10 cellular contexts compared by ENCODE assay signal in genomic region chr21:41726970-41727783, GRCh38. TPM values are rescaled to one million over a fixed set of nuclear protein-coding genes. Genes with fewer than 3 reads are reported as not detected.
DNase-seq lines count a peak whose midpoint lies in the region; ATAC-seq and TF ChIP-seq lines count a peak whose summit lies in the region.
"Had no signal": no experiment of that assay in that cellular context is flagged by ENCODE, and none has a peak within 500 bp of the region (broad histone marks: within the 10 kb centered on the region; RNA-seq: fewer than 3 reads in every experiment).

No MANE protein-coding gene starts in this region.

- peaks cover 8% of the 10 kb centered on the region for H3K4me1 ChIP-seq in A673 (ENCODE audit: insufficient read depth, low read length, poor library complexity, severe bottlenecking)
- 0 out of 2 replicates have a peak, but pooled peaks cover 5% of the 10 kb centered on the region for H3K4me1 ChIP-seq in IMR-90 (ENCODE audit: control insufficient read depth, insufficient read depth, low read length)
- no peaks in the 10 kb centered on the region for H3K4me1 ChIP-seq in lower lobe of right lung
- H3K4me1 ChIP-seq: BE2C had no signal

- POLR2A ChIA-PET in A673 (lab: Charles Lee; ENCODE audit: low non-redundant PET) (no interaction called here), IMR-90 (lab: Charles Lee; ENCODE audit: unreplicated experiment) (no interaction called here)

- H3K4ac ChIP-seq in IMR-90 (ENCODE audit: low read depth, low read length), result peak overlapping the region; percentile 40

- no peak overlapping the region; the same call in 2 of the 3 replicates for H2BK15ac ChIP-seq in IMR-90 (ENCODE audit: low read depth, low read length)

- no peak for TF ChIP-seq CTCF in A673 (conservative IDR thresholded peaks at IDR 0.05; ENCODE audit: low read depth, low read length)
- no peak for TF ChIP-seq CTCF in IMR-90 (conservative IDR thresholded peaks at IDR 0.05; ENCODE audit: low read depth, low read length)
- no peak for TF ChIP-seq CTCF in chondrocyte (IDR thresholded peaks at IDR 0.05)
- TF ChIP-seq CTCF in lower lobe of right lung (IDR thresholded peaks at IDR 0.05), result no peak

- BruUV-seq in A673 (replicated peaks; lab: Mats Ljungman, UMichigan), result no TSS peak
- no TSS peak for BruUV-seq in IMR-90 (replicated peaks; lab: Mats Ljungman, UMichigan)

- H3K9me1 ChIP-seq in IMR-90 (ENCODE audit: insufficient read depth, low read length), result peaks cover 6% of the 10 kb centered on the region

- H3K36me3 Mint-ChIP-seq in chondrocyte (ENCODE audit: low read depth) (peaks cover 1% of the 10 kb centered on the region), immature natural killer cell (no peaks in the 10 kb centered on the region)

- no peak overlapping the region for H2AK5ac ChIP-seq in IMR-90 (ENCODE audit: low read depth, low read length)

- 48% methylated on average over 12 of the region's 24 CpGs; no CpG with 5 or more reads in 1 of the 2 experiments for WGBS in IMR-90 (ENCODE audit: extremely low coverage in 2 of 2, insufficient read length in 1 of 2), 2 experiments

- H3K9me3 Mint-ChIP-seq in chondrocyte (ENCODE audit: low read depth) (peaks cover 9% of the 10 kb centered on the region), immature natural killer cell (no peaks in the 10 kb centered on the region)

- H3K27ac Mint-ChIP-seq in chondrocyte (ENCODE audit: unreplicated experiment) (peak overlapping the region; percentile 90), immature natural killer cell (no peak overlapping the region)

- H3K27me3 ChIP-seq in A673 (replicated peaks; ENCODE audit: insufficient read depth, low read depth, low read length, poor library complexity), result no peaks in the 10 kb centered on the region
- H3K27me3 ChIP-seq in IMR-90 (ENCODE audit: control insufficient read depth, insufficient read depth, low read length), result peaks cover 15% of the 10 kb centered on the region
- peaks cover 34% of the 10 kb centered on the region for H3K27me3 ChIP-seq in lower lobe of right lung (ENCODE audit: low read depth)
- H3K27me3 ChIP-seq: BE2C had no signal

- H3K27me3 Mint-ChIP-seq in chondrocyte (ENCODE audit: low read depth), result no peaks in the 10 kb centered on the region
- H3K27me3 Mint-ChIP-seq in immature natural killer cell (ENCODE audit: low read depth in 3 of 3), result peaks cover 3 to 8% (median 5%) of the 10 kb centered on the region in 3 donors

- no peak for TF ChIP-seq POLR2A in IMR-90 (IDR thresholded peaks at IDR 0.05; ENCODE audit: low read depth, low read length)

- H2AFZ ChIP-seq in IMR-90 (replicated peaks; ENCODE audit: low read length, poor library complexity), result peak overlapping the region; percentile 77

- H3K9me3 ChIP-seq in A673 (ENCODE audit: low read depth, low read length, poor library complexity, severe bottlenecking) (no peaks in the 10 kb centered on the region), IMR-90 (ENCODE audit: control insufficient read depth, insufficient read depth, low read length) (no peaks in the 10 kb centered on the region; the same call in 1 of the 2 replicates), lower lobe of right lung (no peaks in the 10 kb centered on the region)
- H3K9me3 ChIP-seq: BE2C had no signal

- DNase-seq in A673 (ENCODE audit: low spot score) (peak; percentile 52), IMR-90 (peak; percentile 42), chondrocyte (ENCODE audit: low spot score) (peak; percentile 90), lower lobe of right lung (no peak), immature natural killer cell (no peak)
- no peak for DNase-seq in stimulated activated naive CD4-positive, alpha-beta T cell treated with Interleukin-2 at 50 U/mL for 16 hours (lab: John Stamatoyannopoulos, UW)
- DNase-seq: activated T-cell treated with anti-CD3 and anti-CD28 coated beads for 4 hours, BE2C had no signal

- H3K9ac ChIP-seq in IMR-90 (ENCODE audit: low read depth, low read length), result no peak overlapping the region

- ATAC-seq in IMR-90 (ENCODE audit: low read depth) (peak; percentile 74), lower lobe of right lung (peak; percentile 61 to 62), GM18502 (IDR thresholded peaks at IDR 0.05; ENCODE audit: poor library complexity, unreplicated experiment) (no peak), GM21737 (IDR thresholded peaks at IDR 0.05; ENCODE audit: unreplicated experiment) (no peak)

- no peak overlapping the region for H2BK5ac ChIP-seq in IMR-90 (ENCODE audit: low read depth, low read length, poor library complexity, severe bottlenecking)

- no peak overlapping the region for H4K5ac ChIP-seq in IMR-90 (ENCODE audit: low read depth, low read length)

- intact Hi-C loops in A673 (cut with micrococcal nuclease; ENCODE audit: unreplicated experiment), result no loop called here
- intact Hi-C loops in IMR-90 (cut with micrococcal nuclease), result no loop called here
- intact Hi-C loops in lower lobe of right lung (cut with DNase I), result no loop called here

- no peak overlapping the region for H3K4me2 ChIP-seq in IMR-90 (ENCODE audit: low read depth, low read length)

- H2BK20ac ChIP-seq in IMR-90 (ENCODE audit: low read depth, low read length), result no peak overlapping the region

- H3K36me3 ChIP-seq in A673 (ENCODE audit: insufficient read depth, low read length, poor library complexity, severe bottlenecking), result no peaks in the 10 kb centered on the region
- H3K36me3 ChIP-seq in IMR-90 (ENCODE audit: control insufficient read depth, insufficient read depth, low read length), result no peaks in the 10 kb centered on the region
- no peaks in the 10 kb centered on the region for H3K36me3 ChIP-seq in lower lobe of right lung
- H3K36me3 ChIP-seq: BE2C had no signal

- peak overlapping the region; percentile 51; the same call in 1 of the 2 replicates for H4K91ac ChIP-seq in IMR-90 (ENCODE audit: insufficient read depth, low read depth, low read length)

- H3K27ac ChIP-seq in A673 (ENCODE audit: low read depth, low read length, poor library complexity, severe bottlenecking) (no peak overlapping the region), IMR-90 (ENCODE audit: insufficient read depth, low read length) (no peak overlapping the region), lower lobe of right lung (no peak overlapping the region)

- peak overlapping the region in 1 of 2 experiments; percentile 61; a peak in 2 of 4 replicates for H4K8ac ChIP-seq in IMR-90 (ENCODE audit: low read depth in 2 of 2, low read length in 2 of 2)

- H3K14ac ChIP-seq in IMR-90 (replicated peaks; ENCODE audit: low read depth, low read length), result 0 out of 2 replicates have a peak overlapping the region, but pooled peaks have one; percentile 37

- dilution Hi-C loops in IMR-90 (cut with HindIII; ENCODE audit: low sequenced_read_pairs, unreplicated experiment), result no loop called here

- no peak overlapping the region for H3K18ac ChIP-seq in IMR-90 (ENCODE audit: low read depth, low read length)

- H2AK9ac ChIP-seq in IMR-90 (replicated peaks; ENCODE audit: low read depth, low read length, poor library complexity), result peak overlapping the region; percentile 60

- no peaks in the 10 kb centered on the region for H3K79me1 ChIP-seq in IMR-90 (ENCODE audit: low read depth in 1 of 2, low read length in 2 of 2)

- CTCF ChIA-PET in A673 (lab: Charles Lee) (no interaction called here), IMR-90 (lab: Yijun Ruan, JAX) (no interaction called here)

- no peaks in the 10 kb centered on the region for H4K20me1 ChIP-seq in IMR-90 (ENCODE audit: insufficient read depth, low read length)

- H2BK120ac ChIP-seq in IMR-90 (ENCODE audit: low read depth, low read length), result peak overlapping the region; percentile 61; the same call in 1 of the 2 replicates

- no peak overlapping the region for H3K56ac ChIP-seq in IMR-90 (ENCODE audit: extremely low read depth, insufficient read depth, low read length)

- no peak for TF ChIP-seq RAD21 in IMR-90 (IDR thresholded peaks at IDR 0.05; ENCODE audit: low read length)

- H3K23ac ChIP-seq in IMR-90 (ENCODE audit: low read depth, low read length), result no peak overlapping the region

- H3K4me3 ChIP-seq in A673 (ENCODE audit: low read depth, low read length, poor library complexity, severe bottlenecking) (no peak overlapping the region), IMR-90 (ENCODE audit: insufficient read depth, low read depth, low read length) (no peak overlapping the region), lower lobe of right lung (no peak overlapping the region)

- H3K4me1 Mint-ChIP-seq in chondrocyte (ENCODE audit: low read depth) (peaks cover 22% of the 10 kb centered on the region), immature natural killer cell (no peaks in the 10 kb centered on the region)

- H3K4me3 Mint-ChIP-seq in chondrocyte (ENCODE audit: unreplicated experiment) (no peak overlapping the region), immature natural killer cell (no peak overlapping the region)

- in situ Hi-C loops in IMR-90 (cut with MboI; ENCODE audit: low sequenced_read_pairs), result no loop called here

TF ChIP-seq in IMR-90, 13 proteins besides CTCF, POLR2A, EP300 and RAD21 (continues in another document):
- no peak for TF ChIP-seq MAFK (IDR thresholded peaks at IDR 0.05; ENCODE audit: low read depth, low read length)
- no peak for TF ChIP-seq SMC3 (IDR thresholded peaks at IDR 0.05; ENCODE audit: low read depth, low read length)
- TF ChIP-seq CEBPB (IDR thresholded peaks at IDR 0.05; ENCODE audit: low read depth, low read length), result no peak
- TF ChIP-seq BHLHE40 (IDR thresholded peaks at IDR 0.05; ENCODE audit: low read depth, low read length), result no peak
- TF ChIP-seq CHD1 (IDR thresholded peaks at IDR 0.05; ENCODE audit: low read depth, low read length), result no peak
- no peak for TF ChIP-seq MAZ (IDR thresholded peaks at IDR 0.05; ENCODE audit: borderline replicate concordance, low read depth, low read length)
- TF ChIP-seq MXI1 (IDR thresholded peaks at IDR 0.05; ENCODE audit: borderline replicate concordance, low read depth, low read length), result no peak
- TF ChIP-seq ELK1 (IDR thresholded peaks at IDR 0.05; ENCODE audit: borderline replicate concordance, low read depth, low read length), result no peak
- TF ChIP-seq FOS (IDR thresholded peaks at IDR 0.05; ENCODE audit: low read depth, low read length), result no peak

RNA-seq across cellular contexts. Expression of gene RIPK4, which starts 39.7 kb away (rescaled TPM):
- 16.0 and 17.0 TPM in 2 replicates for total RNA-seq in A673 (2021)
- under 0.01 TPM in 2 replicates for total RNA-seq in IMR-90 (2012; rRNA removed)
- 0.03 TPM in 1 of 2 replicates, not detected in the other for polyA plus RNA-seq in IMR-90 (2012; rRNA removed)
- polyA plus RNA-seq in IMR-90 (2012; cell fraction: cytosol; rRNA removed), result 0.02 TPM in 2 replicates
- polyA plus RNA-seq in IMR-90 (2012; cell fraction: nucleus; rRNA removed; ENCODE audit: low replicate concordance), result 0.16 TPM in 2 replicates
- total RNA-seq in chondrocyte, result 6.1 to 11.3 TPM (median 11.1 TPM) in 3 replicates
- 8.7 TPM for total RNA-seq in lower lobe of right lung
- not detected for polyA plus RNA-seq in immature natural killer cell

Comparison
In these comparisons a context has a peak if more than half of its experiments do, and no peak if none do; other contexts are left out.
1. DNase-seq: peak in A673 (single experiment), IMR-90 (single experiment) and chondrocyte (single experiment); none in lower lobe of right lung (single experiment), stimulated activated naive CD4-positive, alpha-beta T cell treated with Interleukin-2 at 50 U/mL for 16 hours (single experiment) and immature natural killer cell (0 of 3).
2. ATAC-seq: peak in IMR-90 (single experiment) and lower lobe of right lung (2 of 2); none in GM18502 (single experiment) and GM21737 (single experiment).